In the genomic region with DNA sequence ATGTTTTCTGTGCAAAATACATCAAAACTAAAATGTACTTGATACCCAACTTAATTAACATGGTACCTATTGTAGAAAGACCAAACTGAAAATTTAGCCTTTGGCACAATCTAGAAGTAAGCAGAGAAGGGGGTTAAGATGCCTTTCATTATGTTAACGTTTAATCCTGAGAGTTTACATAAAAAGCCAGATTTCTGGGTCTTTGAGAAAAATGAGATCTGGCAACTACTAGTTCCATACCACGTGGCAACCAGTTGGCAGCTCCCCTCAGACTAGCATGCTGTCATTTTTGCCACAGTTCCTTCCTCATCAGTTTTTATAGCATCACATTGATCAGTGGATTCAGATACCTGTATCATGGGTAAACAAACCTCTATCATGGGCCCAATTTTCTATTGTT, we compare ENCODE assay signal across 7 cellular contexts. TPM values are rescaled to one million over a fixed set of nuclear protein-coding genes. Genes with fewer than 3 reads are reported as not detected.
DNase-seq lines count a peak whose midpoint lies in the region; ATAC-seq and TF ChIP-seq lines count a peak whose summit lies in the region.

No MANE protein-coding gene starts in this region.

- H3K4me3 ChIP-seq in MM.1S (ENCODE audit: low read length) (peak overlapping the region; percentile 89), muscle layer of duodenum (ENCODE audit: low read depth in 1 of 2, low read length in 2 of 2) (peak overlapping the region; percentile 79 to 82), neuronal stem cell (ENCODE audit: low read length in 2 of 2) (peak overlapping the region in 1 of 2 donors; percentile 98)

- no peak overlapping the region for H2BK12ac ChIP-seq in neuronal stem cell (ENCODE audit: low read length)

- H3K27me3 Mint-ChIP-seq in brain: peaks cover 17% of the 10 kb centered on the region

- peaks cover 79% of the 10 kb centered on the region for H3K4me1 Mint-ChIP-seq in brain

- no peak overlapping the region for H3K4ac ChIP-seq in neuronal stem cell (ENCODE audit: low read length)

- no peak overlapping the region for H3K18ac ChIP-seq in neuronal stem cell (ENCODE audit: low read length)

- no CpG with 5 or more reads among the region's 2 CpGs for WGBS in neuronal stem cell (ENCODE audit: extremely low coverage in 2 of 2, insufficient read length in 2 of 2, insufficient replicate concordance in 1 of 2), 2 donors

- H3K9me2 ChIP-seq in MM.1S (replicated peaks; ENCODE audit: insufficient read depth, low read length): no peaks in the 10 kb centered on the region

- peak overlapping the region; percentile 65 for H3K4me2 ChIP-seq in MM.1S (ENCODE audit: low read depth, low read length)
- no peak overlapping the region for H3K4me2 ChIP-seq in neuronal stem cell (ENCODE audit: insufficient read depth, low read length, poor library complexity, severe bottlenecking)

- peak overlapping the region; percentile 97 to 99 (median 98) for H3K27ac Mint-ChIP-seq in brain

- peaks cover 0 to 10% (median 8%) of the 10 kb centered on the region in 5 experiments for H3K9me3 Mint-ChIP-seq in brain

- no peak for ATAC-seq in GM18861 (IDR thresholded peaks at IDR 0.05; ENCODE audit: unreplicated experiment)

- no peaks in the 10 kb centered on the region for H4K20me1 ChIP-seq in MM.1S (ENCODE audit: insufficient read depth, low read length)

- no peak overlapping the region for H2AFZ ChIP-seq in MM.1S (ENCODE audit: low read length)
- H2AFZ ChIP-seq in neuronal stem cell (ENCODE audit: low read length): no peak overlapping the region

- no peak overlapping the region for H3K27ac ChIP-seq in MM.1S (ENCODE audit: low read length)
- peak overlapping the region; percentile 93 for H3K27ac ChIP-seq in muscle layer of duodenum (ENCODE audit: low read length)
- H3K27ac ChIP-seq in neuronal stem cell (replicated peaks; ENCODE audit: low read length): no peak overlapping the region

- no peak overlapping the region for H2AK5ac ChIP-seq in neuronal stem cell (ENCODE audit: low read depth, low read length)

- H3K79me2 ChIP-seq in MM.1S (ENCODE audit: low read length): peaks cover 95% of the 10 kb centered on the region

- H2BK5ac ChIP-seq in neuronal stem cell (ENCODE audit: low read length): no peak overlapping the region

- H3K4me1 ChIP-seq in MM.1S (ENCODE audit: low read length) (peaks cover 20% of the 10 kb centered on the region; the same call in 1 of the 2 replicates), muscle layer of duodenum (ENCODE audit: control insufficient read depth in 1 of 2, insufficient read depth in 2 of 2, low read length in 2 of 2) (peaks cover 14 to 16% of the 10 kb centered on the region in 2 donors), neuronal stem cell (ENCODE audit: control insufficient read depth in 2 of 2, insufficient read depth in 1 of 2, low read depth in 1 of 2, low read length in 2 of 2) (peaks cover 0 to 5% of the 10 kb centered on the region in 2 donors)

- TF ChIP-seq CTCF in MM.1S (IDR thresholded peaks at IDR 0.05; ENCODE audit: low read length) (no peak), brain (conservative IDR thresholded peaks at IDR 0.05) (no peak)

- H3K4me3 Mint-ChIP-seq in brain: peak overlapping the region; percentile 97 to 99 (median 99)

- H4K91ac ChIP-seq in neuronal stem cell (ENCODE audit: low read depth, low read length, poor library complexity): no peak overlapping the region

- no peak overlapping the region for H2BK15ac ChIP-seq in neuronal stem cell (ENCODE audit: low read length)

- peaks cover 33% of the 10 kb centered on the region for H3K36me3 Mint-ChIP-seq in brain

- H3K27me3 ChIP-seq in MM.1S (replicated peaks; ENCODE audit: insufficient read depth, low read length) (no peaks in the 10 kb centered on the region), muscle layer of duodenum (ENCODE audit: low read depth, low read length) (no peaks in the 10 kb centered on the region), neuronal stem cell (ENCODE audit: control insufficient read depth in 3 of 3, insufficient read depth in 3 of 3, low read depth in 1 of 3, low read length in 3 of 3) (no peaks in the 10 kb centered on the region)

- no peaks in the 10 kb centered on the region for H3K36me3 ChIP-seq in MM.1S (replicated peaks; ENCODE audit: insufficient read depth, low read length)
- peaks cover 0 to 6% of the 10 kb centered on the region in 2 donors for H3K36me3 ChIP-seq in muscle layer of duodenum (ENCODE audit: control insufficient read depth in 1 of 2, insufficient read depth in 2 of 2, low read length in 2 of 2)
- peaks cover 0 to 12% of the 10 kb centered on the region in 2 donors for H3K36me3 ChIP-seq in neuronal stem cell (replicated peaks in 1 of 2; ENCODE audit: control insufficient read depth in 2 of 2, insufficient read depth in 2 of 2, low read length in 2 of 2)

- H3K9ac ChIP-seq in MM.1S (ENCODE audit: low read length) (peak overlapping the region; percentile 94; the same call in 1 of the 2 replicates), neuronal stem cell (ENCODE audit: low read depth, low read length, poor library complexity) (no peak overlapping the region)

- H2BK120ac ChIP-seq in neuronal stem cell (ENCODE audit: low read depth, low read length): no peak overlapping the region

- no peaks in the 10 kb centered on the region for H3K9me3 ChIP-seq in MM.1S (replicated peaks; ENCODE audit: insufficient read depth, low read length)
- no peaks in the 10 kb centered on the region for H3K9me3 ChIP-seq in muscle layer of duodenum (ENCODE audit: control insufficient read depth in 1 of 2, low read length in 2 of 2)
- H3K9me3 ChIP-seq in neuronal stem cell (replicated peaks in 1 of 2; ENCODE audit: control insufficient read depth in 2 of 2, insufficient read depth in 1 of 2, low read depth in 1 of 2, low read length in 2 of 2): peaks cover 0 to 12% of the 10 kb centered on the region in 2 donors

- DNase-seq in GF-D8 (lab: John Stamatoyannopoulos, UW): peak; percentile 34
- DNase-seq in MM.1S: peak; percentile 16
- DNase-seq in neuronal stem cell (ENCODE audit: low spot score): no peak
- no peak for DNase-seq in NCI-H1436 (lab: John Stamatoyannopoulos, UW)

- H3F3A ChIP-seq in MM.1S (ENCODE audit: insufficient read depth, low read length): peaks cover 18% of the 10 kb centered on the region

- H4K8ac ChIP-seq in neuronal stem cell (ENCODE audit: low read depth, low read length): no peak overlapping the region

- no peak overlapping the region for H3K14ac ChIP-seq in neuronal stem cell (ENCODE audit: low read length)

- H3K23ac ChIP-seq in neuronal stem cell (ENCODE audit: low read depth, low read length, poor library complexity): no peak overlapping the region

- H3K79me1 ChIP-seq in neuronal stem cell (ENCODE audit: low read depth, low read length): peaks cover 4% of the 10 kb centered on the region

RNA-seq across cellular contexts. Expression of a gene that starts 1.5 kb away (rescaled TPM):
- 6.1 TPM for polyA plus RNA-seq in brain (ENCODE audit: insufficient read depth, low read depth, low replicate concordance)
- 41.8 TPM for polyA plus RNA-seq in neuronal stem cell (2013, experiment 1 of 2)
- polyA plus RNA-seq in neuronal stem cell (2013, experiment 2 of 2): 49.0 TPM

RNA-seq across cellular contexts. Expression of a gene that starts 1.8 kb away (rescaled TPM):
- polyA plus RNA-seq in brain (ENCODE audit: insufficient read depth, low read depth, low replicate concordance): 14.5 TPM
- polyA plus RNA-seq in neuronal stem cell (2013, experiment 1 of 2): 24.5 TPM
- polyA plus RNA-seq in neuronal stem cell (2013, experiment 2 of 2): 24.7 TPM

RNA-seq across cellular contexts. Expression of a gene that starts 44.3 kb away (rescaled TPM):
- polyA plus RNA-seq in brain (ENCODE audit: insufficient read depth, low read depth, low replicate concordance): 10.3 TPM
- 5.6 TPM for polyA plus RNA-seq in neuronal stem cell (2013, experiment 1 of 2)
- polyA plus RNA-seq in neuronal stem cell (2013, experiment 2 of 2): 5.8 TPM

Comparison
In these comparisons a context has a peak if more than half of its experiments do, and no peak if none do; other contexts are left out.
1. DNase-seq: peak in GF-D8 (single experiment) and MM.1S (single experiment); none in neuronal stem cell (single experiment) and NCI-H1436 (single experiment).